1 cellular context compared by ENCODE assay signal in genomic region chr1:245052258-245052657, GRCh38.
TF ChIP-seq lines count a peak whose summit lies in the region.

No MANE protein-coding gene starts in this region.

TF ChIP-seq in H1, 55 proteins besides CTCF, POLR2A, EP300 and RAD21:
- TF ChIP-seq, protein P1, sequence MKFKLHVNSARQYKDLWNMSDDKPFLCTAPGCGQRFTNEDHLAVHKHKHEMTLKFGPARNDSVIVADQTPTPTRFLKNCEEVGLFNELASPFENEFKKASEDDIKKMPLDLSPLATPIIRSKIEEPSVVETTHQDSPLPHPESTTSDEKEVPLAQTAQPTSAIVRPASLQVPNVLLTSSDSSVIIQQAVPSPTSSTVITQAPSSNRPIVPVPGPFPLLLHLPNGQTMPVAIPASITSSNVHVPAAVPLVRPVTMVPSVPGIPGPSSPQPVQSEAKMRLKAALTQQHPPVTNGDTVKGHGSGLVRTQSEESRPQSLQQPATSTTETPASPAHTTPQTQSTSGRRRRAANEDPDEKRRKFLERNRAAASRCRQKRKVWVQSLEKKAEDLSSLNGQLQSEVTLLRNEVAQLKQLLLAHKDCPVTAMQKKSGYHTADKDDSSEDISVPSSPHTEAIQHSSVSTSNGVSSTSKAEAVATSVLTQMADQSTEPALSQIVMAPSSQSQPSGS (IDR thresholded peaks at IDR 0.05; ENCODE audit: low read length), result no peak
- TF ChIP-seq ASH2L (IDR thresholded peaks at IDR 0.05; ENCODE audit: low read length) (no peak), CREB1 (IDR thresholded peaks at IDR 0.05) (no peak), JUND (IDR thresholded peaks at IDR 0.05; ENCODE audit: low read length) (no peak), KDM4A (IDR thresholded peaks at IDR 0.05; ENCODE audit: low read depth, low read length, severe bottlenecking) (no peak), SIRT6 (IDR thresholded peaks at IDR 0.05; ENCODE audit: low read length) (no peak), EZH2 (IDR thresholded peaks at IDR 0.05; ENCODE audit: low read depth, low read length, severe bottlenecking) (no peak), POU5F1 (IDR thresholded peaks at IDR 0.05; ENCODE audit: low read depth, low read length) (no peak), TEAD4 (IDR thresholded peaks at IDR 0.05; ENCODE audit: low read depth, low read length) (no peak), JUN (IDR thresholded peaks at IDR 0.05; ENCODE audit: low read depth, low read length) (no peak), BRCA1 (IDR thresholded peaks at IDR 0.05; ENCODE audit: low read depth, low read length) (no peak), SRF (IDR thresholded peaks at IDR 0.05; ENCODE audit: low read depth, low read length) (no peak), ATF3 (IDR thresholded peaks at IDR 0.05; ENCODE audit: insufficient read depth, low read depth, low read length) (no peak), MAFK (IDR thresholded peaks at IDR 0.05; ENCODE audit: low read depth, low read length) (no peak)
